ENCODE assay signal across 1 cellular context in the genomic region with DNA sequence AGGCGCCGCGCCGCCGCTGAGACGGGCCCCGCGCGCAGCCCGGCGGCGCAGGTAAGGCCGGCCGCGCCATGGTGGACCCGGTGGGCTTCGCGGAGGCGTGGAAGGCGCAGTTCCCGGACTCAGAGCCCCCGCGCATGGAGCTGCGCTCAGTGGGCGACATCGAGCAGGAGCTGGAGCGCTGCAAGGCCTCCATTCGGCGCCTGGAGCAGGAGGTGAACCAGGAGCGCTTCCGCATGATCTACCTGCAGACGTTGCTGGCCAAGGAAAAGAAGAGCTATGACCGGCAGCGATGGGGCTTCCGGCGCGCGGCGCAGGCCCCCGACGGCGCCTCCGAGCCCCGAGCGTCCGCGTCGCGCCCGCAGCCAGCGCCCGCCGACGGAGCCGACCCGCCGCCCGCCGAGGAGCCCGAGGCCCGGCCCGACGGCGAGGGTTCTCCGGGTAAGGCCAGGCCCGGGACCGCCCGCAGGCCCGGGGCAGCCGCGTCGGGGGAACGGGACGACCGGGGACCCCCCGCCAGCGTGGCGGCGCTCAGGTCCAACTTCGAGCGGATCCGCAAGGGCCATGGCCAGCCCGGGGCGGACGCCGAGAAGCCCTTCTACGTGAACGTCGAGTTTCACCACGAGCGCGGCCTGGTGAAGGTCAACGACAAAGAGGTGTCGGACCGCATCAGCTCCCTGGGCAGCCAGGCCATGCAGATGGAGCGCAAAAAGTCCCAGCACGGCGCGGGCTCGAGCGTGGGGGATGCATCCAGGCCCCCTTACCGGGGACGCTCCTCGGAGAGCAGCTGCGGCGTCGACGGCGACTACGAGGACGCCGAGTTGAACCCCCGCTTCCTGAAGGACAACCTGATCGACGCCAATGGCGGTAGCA.
TF ChIP-seq lines count a peak whose summit lies in the region.

No MANE protein-coding gene starts in this region.

TF ChIP-seq in GM12878, 131 proteins besides CTCF, POLR2A, EP300 and RAD21:
- TF ChIP-seq ZSCAN29 (IDR thresholded peaks at IDR 0.05) (no peak), YY1 (IDR thresholded peaks at IDR 0.05; ENCODE audit: low read depth, low read length) (0 out of 2 replicates have a peak, but pooled peaks have one; percentile 31), EGR1 (IDR thresholded peaks at IDR 0.05; ENCODE audit: borderline replicate concordance in 1 of 2, low read depth in 2 of 2, low read length in 2 of 2) (peak in 1 of 2 experiments; percentile 10; a peak in 1 of 3 replicates), ZNF592 (IDR thresholded peaks at IDR 0.05) (no peak), HDGF (IDR thresholded peaks at IDR 0.05) (no peak), RFX5 (IDR thresholded peaks at IDR 0.05; ENCODE audit: low read depth, low read length) (no peak), YBX1 (IDR thresholded peaks at IDR 0.05) (no peak), IKZF1 (conservative IDR thresholded peaks at IDR 0.05) (peak; percentile 91), POLR2AphosphoS2 (IDR thresholded peaks at IDR 0.05; ENCODE audit: low read depth, low read length) (no peak), LARP7 (IDR thresholded peaks at IDR 0.05) (0 out of 2 replicates have a peak, but pooled peaks have one; percentile 49), JUNB (IDR thresholded peaks at IDR 0.05) (no peak), BACH1 (IDR thresholded peaks at IDR 0.05; ENCODE audit: borderline replicate concordance) (no peak), RAD51 (IDR thresholded peaks at IDR 0.05) (no peak), BHLHE40 (IDR thresholded peaks at IDR 0.05; ENCODE audit: borderline replicate concordance in 1 of 2, low read depth in 2 of 2, low read length in 1 of 2) (no peak), SUZ12 (IDR thresholded peaks at IDR 0.05; ENCODE audit: unreplicated experiment) (no peak)
- TF ChIP-seq, protein P1, sequence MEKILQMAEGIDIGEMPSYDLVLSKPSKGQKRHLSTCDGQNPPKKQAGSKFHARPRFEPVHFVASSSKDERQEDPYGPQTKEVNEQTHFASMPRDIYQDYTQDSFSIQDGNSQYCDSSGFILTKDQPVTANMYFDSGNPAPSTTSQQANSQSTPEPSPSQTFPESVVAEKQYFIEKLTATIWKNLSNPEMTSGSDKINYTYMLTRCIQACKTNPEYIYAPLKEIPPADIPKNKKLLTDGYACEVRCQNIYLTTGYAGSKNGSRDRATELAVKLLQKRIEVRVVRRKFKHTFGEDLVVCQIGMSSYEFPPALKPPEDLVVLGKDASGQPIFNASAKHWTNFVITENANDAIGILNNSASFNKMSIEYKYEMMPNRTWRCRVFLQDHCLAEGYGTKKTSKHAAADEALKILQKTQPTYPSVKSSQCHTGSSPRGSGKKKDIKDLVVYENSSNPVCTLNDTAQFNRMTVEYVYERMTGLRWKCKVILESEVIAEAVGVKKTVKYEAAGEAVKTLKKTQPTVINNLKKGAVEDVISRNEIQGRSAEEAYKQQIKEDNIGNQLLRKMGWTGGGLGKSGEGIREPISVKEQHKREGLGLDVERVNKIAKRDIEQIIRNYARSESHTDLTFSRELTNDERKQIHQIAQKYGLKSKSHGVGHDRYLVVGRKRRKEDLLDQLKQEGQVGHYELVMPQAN (conservative IDR thresholded peaks at IDR 0.05) = peak; percentile 25; the same call in 1 of the 2 replicates
